Comparison of ENCODE assay signal across 15 cellular contexts in the genomic region with DNA sequence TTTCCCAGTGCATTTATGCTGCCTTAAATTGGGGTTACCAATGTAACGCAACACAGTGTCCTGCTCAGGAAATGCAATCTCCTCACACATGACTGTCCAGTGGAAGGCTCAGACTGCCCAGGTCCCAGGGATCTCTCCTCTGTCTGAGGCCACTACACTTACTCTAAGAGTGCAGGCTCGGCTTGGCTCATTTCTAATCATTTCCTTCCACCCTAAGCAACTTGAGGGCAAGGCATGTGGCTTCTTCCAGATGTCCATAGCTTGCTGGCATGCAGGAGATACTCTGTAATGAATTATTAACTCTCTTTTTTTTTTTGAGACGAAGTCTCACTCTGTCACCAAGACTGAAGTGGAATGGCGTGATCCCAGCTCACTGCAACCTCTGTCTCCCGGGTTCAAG. TPM values are rescaled to one million over a fixed set of nuclear protein-coding genes. Genes with fewer than 3 reads are reported as not detected.
DNase-seq lines count a peak whose midpoint lies in the region; ATAC-seq and TF ChIP-seq lines count a peak whose summit lies in the region.
"Had no signal": no experiment of that assay in that cellular context is flagged by ENCODE, and none has a peak within 500 bp of the region (broad histone marks: within the 10 kb centered on the region; RNA-seq: fewer than 3 reads in every experiment).

No MANE protein-coding gene starts in this region.

- no peak for ATAC-seq in activated T-helper 17 cell treated with anti-CD3 and anti-CD28 coated beads, Interleukin-2, amount 50 U/mL, for 72 hours (replicated peaks)
- ATAC-seq in gastroesophageal sphincter: no peak
- no peak for ATAC-seq in stimulated activated memory B cell treated with anti-CD40 and anti-IgM and Interleukin-4, amounts not matched to agents 10 μg/mL and 1 μg/mL and 100 μg/mL, for 72 hours
- no peak for ATAC-seq in activated CD4-positive, CD25-positive, alpha-beta regulatory T cell treated with anti-CD3 and anti-CD28 coated beads, Interleukin-2, amount 50 U/mL, for 24 hours
- ATAC-seq: body of pancreas, Panc1 had no signal

- TF ChIP-seq POLR2A in gastroesophageal sphincter (IDR thresholded peaks at IDR 0.05): no peak

- no peaks in the 10 kb centered on the region for H3K27me3 Mint-ChIP-seq in Calu3 (ENCODE audit: unreplicated experiment)
- no peaks in the 10 kb centered on the region for H3K27me3 Mint-ChIP-seq in activated T-helper 17 cell treated with anti-CD3 and anti-CD28 coated beads, Interleukin-2, amount 50 U/mL, for 72 hours
- no peaks in the 10 kb centered on the region for H3K27me3 Mint-ChIP-seq in stimulated activated memory B cell treated with anti-CD40 and anti-IgM and Interleukin-4, amounts not matched to agents 10 μg/mL and 1 μg/mL and 100 μg/mL, for 72 hours
- H3K27me3 Mint-ChIP-seq: CD4-positive, CD25-positive, alpha-beta regulatory T cell had no signal

- H3K27ac ChIP-seq in gastroesophageal sphincter: peak overlapping the region; percentile 58 to 89 (median 76)
- H3K27ac ChIP-seq: body of pancreas, HL-60 had no signal

- H3K4me3 Mint-ChIP-seq in Calu3 (ENCODE audit: low read depth, unreplicated experiment): no peak overlapping the region
- no peak overlapping the region for H3K4me3 Mint-ChIP-seq in activated T-helper 17 cell treated with anti-CD3 and anti-CD28 coated beads, Interleukin-2, amount 50 U/mL, for 72 hours
- no peak overlapping the region for H3K4me3 Mint-ChIP-seq in stimulated activated memory B cell treated with anti-CD40 and anti-IgM and Interleukin-4, amounts not matched to agents 10 μg/mL and 1 μg/mL and 100 μg/mL, for 72 hours
- H3K4me3 Mint-ChIP-seq: CD4-positive, CD25-positive, alpha-beta regulatory T cell had no signal

- H3K4me1 ChIP-seq in gastroesophageal sphincter: peaks cover 4 to 71% (median 40%) of the 10 kb centered on the region in 3 donors
- H3K4me1 ChIP-seq: body of pancreas had no signal

- WGBS in gastroesophageal sphincter (ENCODE audit: low coverage in 1 of 2), 2 donors: 88 to 100% methylated on average over 3 to 5 of the region's 5 CpGs

- H3K36me3 ChIP-seq in gastroesophageal sphincter: peaks cover 0 to 83% of the 10 kb centered on the region in 2 donors

- H3K9me3 Mint-ChIP-seq in Calu3 (ENCODE audit: low read depth, unreplicated experiment): no peaks in the 10 kb centered on the region
- H3K9me3 Mint-ChIP-seq in activated T-helper 17 cell treated with anti-CD3 and anti-CD28 coated beads, Interleukin-2, amount 50 U/mL, for 72 hours: no peaks in the 10 kb centered on the region
- H3K9me3 Mint-ChIP-seq in stimulated activated memory B cell treated with anti-CD40 and anti-IgM and Interleukin-4, amounts not matched to agents 10 μg/mL and 1 μg/mL and 100 μg/mL, for 72 hours: no peaks in the 10 kb centered on the region
- H3K9me3 Mint-ChIP-seq: CD4-positive, CD25-positive, alpha-beta regulatory T cell had no signal

- no peak for DNase-seq in Calu3
- no peak for DNase-seq in NCI-H2196 treated with DMSO at 0.1 percent for 48 hours (lab: John Stamatoyannopoulos, UW; ENCODE audit: unreplicated experiment)
- DNase-seq in T-helper 9 cell: no peak
- no peak for DNase-seq in hypothalamus (lab: John Stamatoyannopoulos, UW)
- DNase-seq: activated CD8-positive, alpha-beta memory T cell treated with anti-CD3 and anti-CD28 coated beads, Interleukin-2, amount 50 U/mL, for 4 hours; body of pancreas; CD4-positive, CD25-positive, alpha-beta regulatory T cell; NCI-H2227 treated with DMSO at 0.1 percent for 48 hours; T1000 had no signal

- BruUV-seq in Calu3 (replicated peaks; lab: Mats Ljungman, UMichigan): no TSS peak

- peaks cover 100% of the 10 kb centered on the region for H3K36me3 Mint-ChIP-seq in Calu3 (ENCODE audit: insufficient read depth, unreplicated experiment)
- peaks cover 100% of the 10 kb centered on the region for H3K36me3 Mint-ChIP-seq in activated T-helper 17 cell treated with anti-CD3 and anti-CD28 coated beads, Interleukin-2, amount 50 U/mL, for 72 hours (ENCODE audit: low read depth)
- H3K36me3 Mint-ChIP-seq in stimulated activated memory B cell treated with anti-CD40 and anti-IgM and Interleukin-4, amounts not matched to agents 10 μg/mL and 1 μg/mL and 100 μg/mL, for 72 hours: peaks cover 97% of the 10 kb centered on the region

- H3K9me3 ChIP-seq in gastroesophageal sphincter: no peaks in the 10 kb centered on the region
- H3K9me3 ChIP-seq: body of pancreas had no signal

- TF ChIP-seq EP300 in gastroesophageal sphincter (IDR thresholded peaks at IDR 0.05): no peak

- peak overlapping the region; percentile 86 for H3K27ac Mint-ChIP-seq in Calu3 (ENCODE audit: unreplicated experiment)
- H3K27ac Mint-ChIP-seq in activated T-helper 17 cell treated with anti-CD3 and anti-CD28 coated beads, Interleukin-2, amount 50 U/mL, for 72 hours: peak overlapping the region; percentile 84
- peak overlapping the region; percentile 46 for H3K27ac Mint-ChIP-seq in stimulated activated memory B cell treated with anti-CD40 and anti-IgM and Interleukin-4, amounts not matched to agents 10 μg/mL and 1 μg/mL and 100 μg/mL, for 72 hours

- TF ChIP-seq CTCF in Calu3 (IDR thresholded peaks at IDR 0.05; ENCODE audit: unreplicated experiment) (no peak), gastroesophageal sphincter (IDR thresholded peaks at IDR 0.05) (no peak)

- intact Hi-C loops in Calu3 (cut with micrococcal nuclease; ENCODE audit: unreplicated experiment): no loop called here

- no peak overlapping the region for H3K4me3 ChIP-seq in gastroesophageal sphincter
- H3K4me3 ChIP-seq: body of pancreas had no signal

- no peaks in the 10 kb centered on the region for H3K27me3 ChIP-seq in gastroesophageal sphincter
- H3K27me3 ChIP-seq: body of pancreas had no signal

- H3K4me1 Mint-ChIP-seq in Calu3 (ENCODE audit: low read depth, unreplicated experiment): peaks cover 71% of the 10 kb centered on the region
- H3K4me1 Mint-ChIP-seq in activated T-helper 17 cell treated with anti-CD3 and anti-CD28 coated beads, Interleukin-2, amount 50 U/mL, for 72 hours: peaks cover 33% of the 10 kb centered on the region
- H3K4me1 Mint-ChIP-seq in stimulated activated memory B cell treated with anti-CD40 and anti-IgM and Interleukin-4, amounts not matched to agents 10 μg/mL and 1 μg/mL and 100 μg/mL, for 72 hours: peaks cover 10% of the 10 kb centered on the region

- CTCF ChIA-PET in Calu3 (lab: Charles Lee): no interaction called here

RNA-seq across cellular contexts. Expression of gene PLAC9, which starts 23.7 kb away (rescaled TPM):
- not detected in 2 replicates for total RNA-seq in Calu3 (2022)
- not detected for total RNA-seq in activated T-helper 17 cell treated with anti-CD3 and anti-CD28 coated beads, Interleukin-2, amount 50 U/mL, for 72 hours
- 10 to 100 TPM; 21.0 to 34.9 (median 28.9) TPM for total RNA-seq in gastroesophageal sphincter
- total RNA-seq: CD4-positive, CD25-positive, alpha-beta regulatory T cell had no signal

RNA-seq across cellular contexts. Expression of gene ANXA11, which starts 49.1 kb away (rescaled TPM):
- total RNA-seq in Calu3 (2022) (835 and 846 TPM in 2 replicates), gastroesophageal sphincter (100 to 1,000 TPM; 117 to 225 (median 162) TPM)
- 100 to 1,000 TPM; 184 to 275 TPM for total RNA-seq in activated T-helper 17 cell treated with anti-CD3 and anti-CD28 coated beads, Interleukin-2, amount 50 U/mL, for 72 hours

Comparison
In these comparisons a context has a peak if more than half of its experiments do, and no peak if none do; other contexts are left out.
1. RNA of gene PLAC9, which starts 23.7 kb away (total RNA-seq): 21.0 to 34.9 TPM in gastroesophageal sphincter; not detected in activated T-helper 17 cell treated with anti-CD3 and anti-CD28 coated beads, Interleukin-2, amount 50 U/mL, for 72 hours and not detected in Calu3; every median in the first group is over 10 times any median in the second.
2. Peak in every context shown above with its lines, with median percentiles within 50 percentile points of each other: H3K27ac Mint-ChIP-seq.